ENCODE assay signal across 8 cellular contexts in genomic region chr15:59373215-59373614, GRCh38. TPM values are rescaled to one million over a fixed set of nuclear protein-coding genes. Genes with fewer than 3 reads are reported as not detected.
DNase-seq lines count a peak whose midpoint lies in the region; ATAC-seq and TF ChIP-seq lines count a peak whose summit lies in the region.

No MANE protein-coding gene starts in this region.

- H3K27ac Mint-ChIP-seq in activated CD8-positive, alpha-beta T cell treated with anti-CD3 and anti-CD28 coated beads for 36 hours = no peak overlapping the region

- H3K36me3 Mint-ChIP-seq in activated CD8-positive, alpha-beta T cell treated with anti-CD3 and anti-CD28 coated beads for 36 hours (ENCODE audit: low read depth) = peaks cover 1% of the 10 kb centered on the region

- ATAC-seq in activated CD8-positive, alpha-beta T cell treated with anti-CD3 and anti-CD28 coated beads for 36 hours = no peak
- ATAC-seq in GM21717 (IDR thresholded peaks at IDR 0.05; ENCODE audit: unreplicated experiment) = no peak
- ATAC-seq in HG03469 (IDR thresholded peaks at IDR 0.05; ENCODE audit: unreplicated experiment) = no peak

- POLR2A ChIA-PET in activated CD8-positive, alpha-beta T cell treated with anti-CD3 and anti-CD28 coated beads for 36 hours (lab: Charles Lee) = no interaction called here

- WGBS in smooth muscle cell (ENCODE audit: low lambda C conversion rate) = 5% methylated on average over 6 of the region's 6 CpGs

- H3K27ac ChIP-seq in smooth muscle cell (ENCODE audit: low read depth) = peak overlapping the region; percentile 77

- peaks cover 12% of the 10 kb centered on the region for H3K4me1 Mint-ChIP-seq in activated CD8-positive, alpha-beta T cell treated with anti-CD3 and anti-CD28 coated beads for 36 hours (ENCODE audit: low read depth)

- H3K27me3 ChIP-seq in HAP-1 (ENCODE audit: low read depth) (no peaks in the 10 kb centered on the region), iPS-15b (ENCODE audit: control insufficient read depth, insufficient read depth, low read length) (no peaks in the 10 kb centered on the region), smooth muscle cell (ENCODE audit: low read depth) (no peaks in the 10 kb centered on the region)

- no peaks in the 10 kb centered on the region for H3K36me3 ChIP-seq in HAP-1 (replicated peaks)
- H3K36me3 ChIP-seq in iPS-15b (ENCODE audit: control insufficient read depth, insufficient read depth, low read length) = no peaks in the 10 kb centered on the region
- H3K36me3 ChIP-seq in smooth muscle cell (ENCODE audit: low read depth) = no peaks in the 10 kb centered on the region

- H3K4me2 ChIP-seq in smooth muscle cell = peak overlapping the region; percentile 92

- H3K9me3 ChIP-seq in HAP-1 = no peaks in the 10 kb centered on the region
- H3K9me3 ChIP-seq in iPS-15b (ENCODE audit: control insufficient read depth, insufficient read depth, low read length) = no peaks in the 10 kb centered on the region
- no peaks in the 10 kb centered on the region for H3K9me3 ChIP-seq in smooth muscle cell (replicated peaks; ENCODE audit: low read depth)

- H3K4me3 ChIP-seq in HAP-1 (peak overlapping the region; percentile 81), iPS-15b (ENCODE audit: low read depth, low read length) (peak overlapping the region; percentile 84), smooth muscle cell (peak overlapping the region; percentile 68)

- H3K9me3 Mint-ChIP-seq in activated CD8-positive, alpha-beta T cell treated with anti-CD3 and anti-CD28 coated beads for 36 hours = no peaks in the 10 kb centered on the region

- H4K20me1 ChIP-seq in smooth muscle cell (ENCODE audit: low read depth) = peaks cover 36% of the 10 kb centered on the region

- DNase-seq in HAP-1 (ENCODE audit: low spot score in 2 of 2) (no peak), smooth muscle cell (lab: John Stamatoyannopoulos, UW; ENCODE audit: unreplicated experiment) (no peak), DMS 273 treated with DMSO at 0.1 percent for 48 hours (lab: John Stamatoyannopoulos, UW) (no peak), NCI-H1436 treated with DMSO at 0.1 percent for 48 hours (lab: John Stamatoyannopoulos, UW) (no peak)
- DNase-seq in activated CD8-positive, alpha-beta T cell treated with anti-CD3 and anti-CD28 coated beads for 36 hours = no peak

- H3K27me3 Mint-ChIP-seq in activated CD8-positive, alpha-beta T cell treated with anti-CD3 and anti-CD28 coated beads for 36 hours = peaks cover 50% of the 10 kb centered on the region

- H3K9ac ChIP-seq in iPS-15b (ENCODE audit: low read depth, low read length) (peak overlapping the region; percentile 67), smooth muscle cell (ENCODE audit: low read depth) (peak overlapping the region; percentile 84)

- H3K4me1 ChIP-seq in HAP-1 (peaks cover 8% of the 10 kb centered on the region), iPS-15b (ENCODE audit: control insufficient read depth, insufficient read depth, low read length) (peaks cover 2% of the 10 kb centered on the region), smooth muscle cell (ENCODE audit: low read depth) (peaks cover 11% of the 10 kb centered on the region)

- no peaks in the 10 kb centered on the region for H3F3A ChIP-seq in smooth muscle cell (ENCODE audit: low read depth)

- H3K4me3 Mint-ChIP-seq in activated CD8-positive, alpha-beta T cell treated with anti-CD3 and anti-CD28 coated beads for 36 hours = peak overlapping the region; percentile 82

- no peak for TF ChIP-seq CTCF in activated CD8-positive, alpha-beta T cell treated with anti-CD3 and anti-CD28 coated beads for 36 hours (IDR thresholded peaks at IDR 0.05)
- TF ChIP-seq CTCF in smooth muscle cell (IDR thresholded peaks at IDR 0.05; ENCODE audit: borderline replicate concordance, insufficient read depth, poor library complexity, severe bottlenecking) = no peak

- in situ Hi-C loops in HAP-1 (cut with MboI; ENCODE audit: low sequenced_read_pairs) = no loop called here

- peaks cover 32% of the 10 kb centered on the region for H3K79me2 ChIP-seq in smooth muscle cell (ENCODE audit: low read depth)

- intact Hi-C loops in activated CD8-positive, alpha-beta T cell treated with anti-CD3 and anti-CD28 coated beads for 36 hours (cut with micrococcal nuclease) = no loop called here

- CTCF ChIA-PET in activated CD8-positive, alpha-beta T cell treated with anti-CD3 and anti-CD28 coated beads for 36 hours (lab: Charles Lee) = interaction anchor here (1.2 kb wide), 1 partner anchor 151 kb away, joined by 3 read pairs; no protein-coding TSS in a partner anchor

- H2AFZ ChIP-seq in smooth muscle cell (ENCODE audit: low read depth) = peak overlapping the region; percentile 92

RNA-seq across cellular contexts. Expression of gene MYO1E, which starts 0.5 kb away (rescaled TPM):
- total RNA-seq in activated CD8-positive, alpha-beta T cell treated with anti-CD3 and anti-CD28 coated beads for 36 hours = 10 to 100 TPM; 20.3 to 22.7 TPM
- 50.0 and 68.6 TPM in 2 replicates for total RNA-seq in smooth muscle cell
- polyA plus RNA-seq in smooth muscle cell = 54.5 and 69.6 TPM in 2 replicates
